Comparison of ENCODE assay signal across 8 cellular contexts in genomic region chr1:183417691-183418491, GRCh38. TPM values are rescaled to one million over a fixed set of nuclear protein-coding genes. Genes with fewer than 3 reads are reported as not detected.
DNase-seq lines count a peak whose midpoint lies in the region; ATAC-seq and TF ChIP-seq lines count a peak whose summit lies in the region.

NMNAT2 (minus strand) TSS chr1:183418380; CDS start chr1:183418267, 113 bp downstream.

- peak; percentile 56 to 59 for ATAC-seq in upper lobe of left lung (ENCODE audit: low FRiP score in 2 of 2)
- ATAC-seq in mucosa of descending colon, result no peak

- H3K18ac ChIP-seq in mesenchymal stem cell (ENCODE audit: low read depth in 1 of 2, low read length in 2 of 2), result no peak within 1 kb of the TSS

- H3K4me1 Mint-ChIP-seq in dendritic cell treated with granulocyte-macrophage colony-stimulating factor and Interleukin-4, amounts not matched to agents 40 ng/mL and 50 ng/mL, for 4 days (ENCODE audit: low read depth), result peaks cover 30% of the 10 kb centered on the region

- no peak within 1 kb of the TSS for H3K14ac ChIP-seq in mesenchymal stem cell (ENCODE audit: low read length in 2 of 2)

- no peaks in the 10 kb centered on the region for H3K9me3 Mint-ChIP-seq in dendritic cell treated with granulocyte-macrophage colony-stimulating factor and Interleukin-4, amounts not matched to agents 40 ng/mL and 50 ng/mL, for 4 days

- H3K27me3 ChIP-seq in mesenchymal stem cell (ENCODE audit: control insufficient read depth in 1 of 2, insufficient read depth in 1 of 2, low read length in 2 of 2) (peaks cover 63 to 74% of the 10 kb centered on the region in 2 experiments), upper lobe of left lung (peaks cover 0 to 26% (median 11%) of the 10 kb centered on the region in 4 donors)

- H3K27ac Mint-ChIP-seq in dendritic cell treated with granulocyte-macrophage colony-stimulating factor and Interleukin-4, amounts not matched to agents 40 ng/mL and 50 ng/mL, for 4 days, result no peak within 1 kb of the TSS

- peak within 1 kb of the TSS; percentile 59 for H3K4me2 ChIP-seq in mesenchymal stem cell (ENCODE audit: low read length, poor library complexity, severe bottlenecking)

- peaks cover 65% of the 10 kb centered on the region for H3K27me3 Mint-ChIP-seq in dendritic cell treated with granulocyte-macrophage colony-stimulating factor and Interleukin-4, amounts not matched to agents 40 ng/mL and 50 ng/mL, for 4 days

- H3K9ac ChIP-seq in mesenchymal stem cell (ENCODE audit: low read length), result no peak within 1 kb of the TSS

- no peak within 1 kb of the TSS for H4K91ac ChIP-seq in mesenchymal stem cell (ENCODE audit: low read length)

- H3K9me3 ChIP-seq in mesenchymal stem cell (ENCODE audit: control insufficient read depth, low read length), result no peaks in the 10 kb centered on the region
- no peaks in the 10 kb centered on the region for H3K9me3 ChIP-seq in upper lobe of left lung
- no peaks in the 10 kb centered on the region for H3K9me3 ChIP-seq in mucosa of descending colon

- H2AK5ac ChIP-seq in mesenchymal stem cell (ENCODE audit: low read length, severe bottlenecking), result no peak within 1 kb of the TSS

- H3K4me3 Mint-ChIP-seq in dendritic cell treated with granulocyte-macrophage colony-stimulating factor and Interleukin-4, amounts not matched to agents 40 ng/mL and 50 ng/mL, for 4 days, result peak within 1 kb of the TSS; percentile 40

- H3K36me3 ChIP-seq in mesenchymal stem cell (ENCODE audit: control insufficient read depth in 1 of 2, insufficient read depth in 2 of 2, low read depth in 1 of 2, low read length in 2 of 2), result no peaks in the 10 kb centered on the region
- no peaks in the 10 kb centered on the region for H3K36me3 ChIP-seq in upper lobe of left lung
- H3K36me3 ChIP-seq in mucosa of descending colon (ENCODE audit: low read depth), result no peaks in the 10 kb centered on the region

- H2AFZ ChIP-seq in mesenchymal stem cell (ENCODE audit: low read depth, low read length), result no peak within 1 kb of the TSS

- no peaks in the 10 kb centered on the region for H3K79me1 ChIP-seq in mesenchymal stem cell (replicated peaks; ENCODE audit: low read length, poor library complexity, severe bottlenecking)

- H3K4ac ChIP-seq in mesenchymal stem cell (ENCODE audit: low read depth in 1 of 2, low read length in 2 of 2), result peak within 1 kb of the TSS in 1 of 2 experiments; percentile 6

- in situ Hi-C loops in G401 (cut with HindIII; ENCODE audit: low sequenced_read_pairs), result no loop called here

- intact Hi-C loops in dendritic cell treated with granulocyte-macrophage colony-stimulating factor and Interleukin-4, amounts not matched to agents 40 ng/mL and 50 ng/mL, for 4 days (cut with micrococcal nuclease), result loop anchor here (2.0 kb wide), 1 partner anchor 51 kb away; no protein-coding TSS in a partner anchor
- intact Hi-C loops in mucosa of descending colon (cut with DNase I, micrococcal nuclease), result no loop called here

- H3K27ac ChIP-seq in mesenchymal stem cell (ENCODE audit: low read length, poor library complexity, severe bottlenecking), result no peak within 1 kb of the TSS
- no peak within 1 kb of the TSS for H3K27ac ChIP-seq in upper lobe of left lung

- no peaks in the 10 kb centered on the region for H3K36me3 Mint-ChIP-seq in dendritic cell treated with granulocyte-macrophage colony-stimulating factor and Interleukin-4, amounts not matched to agents 40 ng/mL and 50 ng/mL, for 4 days (ENCODE audit: low read depth)

- DNase-seq in G401 (ENCODE audit: low spot score), result peak; percentile 92
- DNase-seq in NCI-H446 (lab: John Stamatoyannopoulos, UW), result peak; percentile 47 to 62
- DNase-seq in mesenchymal stem cell, result peak; percentile 26
- peak in 1 of 2 donors; percentile 66 for DNase-seq in upper lobe of left lung
- DNase-seq in epidermal melanocyte (ENCODE audit: insufficient read length, low spot score), result no peak
- DNase-seq in stimulated activated naive CD4-positive, alpha-beta T cell treated with Interleukin-2 at 50 U/mL for 16 hours (lab: John Stamatoyannopoulos, UW), result no peak
- no peak for DNase-seq in mucosa of descending colon

- no peak within 1 kb of the TSS for H2BK120ac ChIP-seq in mesenchymal stem cell (ENCODE audit: low read depth, low read length)

- peak within 1 kb of the TSS in 1 of 2 experiments; percentile 75 for H3K4me3 ChIP-seq in mesenchymal stem cell (ENCODE audit: insufficient read depth in 1 of 2, low read depth in 1 of 2, low read length in 2 of 2)
- peak within 1 kb of the TSS in 3 of 4 donors; percentile 9 to 28 (median 22) for H3K4me3 ChIP-seq in upper lobe of left lung
- H3K4me3 ChIP-seq in mucosa of descending colon, result no peak within 1 kb of the TSS

- H2BK5ac ChIP-seq in mesenchymal stem cell (ENCODE audit: low read depth, low read length, poor library complexity, severe bottlenecking), result no peak within 1 kb of the TSS

- H3K4me1 ChIP-seq in mesenchymal stem cell (ENCODE audit: control insufficient read depth, insufficient read depth, low read depth, low read length) (peaks cover 16% of the 10 kb centered on the region), upper lobe of left lung (peaks cover 18 to 25% (median 19%) of the 10 kb centered on the region in 4 donors), mucosa of descending colon (ENCODE audit: low read depth) (peaks cover 6% of the 10 kb centered on the region)

- no peak for TF ChIP-seq POLR2A in upper lobe of left lung (IDR thresholded peaks at IDR 0.05)

- WGBS in mesenchymal stem cell, result 1% methylated on average over 52 of the region's 52 CpGs
- WGBS in upper lobe of left lung, 2 donors, result 2 to 5% methylated on average over 36 to 41 of the region's 52 CpGs

- TF ChIP-seq CTCF in upper lobe of left lung (IDR thresholded peaks at IDR 0.05) (no peak), mucosa of descending colon (IDR thresholded peaks at IDR 0.05) (no peak)

- no peak within 1 kb of the TSS for H4K8ac ChIP-seq in mesenchymal stem cell (ENCODE audit: low read length)

- no peak within 1 kb of the TSS for H3K23ac ChIP-seq in mesenchymal stem cell (ENCODE audit: low read length in 2 of 2)

- no peak for TF ChIP-seq EP300 in upper lobe of left lung (IDR thresholded peaks at IDR 0.05)

- H2BK12ac ChIP-seq in mesenchymal stem cell (ENCODE audit: low read length in 2 of 2), result no peak within 1 kb of the TSS

- H2BK15ac ChIP-seq in mesenchymal stem cell (ENCODE audit: low read depth, poor library complexity, severe bottlenecking), result no peak within 1 kb of the TSS

RNA-seq across cellular contexts. Expression of gene NMNAT2, which starts in this region (rescaled TPM):
- 0.27 and 0.62 TPM in 2 replicates for total RNA-seq in G401 (2014; rRNA removed; shearing (Covaris generic))
- polyA plus RNA-seq in mesenchymal stem cell (2013, experiment 1 of 2), result 1.5 TPM
- 0.86 TPM for polyA plus RNA-seq in mesenchymal stem cell (2013, experiment 2 of 2)
- under 1 TPM in 4 of 6 donors, not detected in 2; 0.13 to 0.72 (median 0.17) TPM for total RNA-seq in upper lobe of left lung
- 1 to 10 TPM in 1 of 3 donors, under 1 TPM in 2; 0.29 to 3.6 (median 0.87) TPM for total RNA-seq in mucosa of descending colon

Comparison
In these comparisons a context has a peak if more than half of its experiments do, and no peak if none do; other contexts are left out.
1. Peak in DNase-seq in G401; RNA of the gene not detected or under 1 TPM.
2. Peak in ATAC-seq and H3K4me3 ChIP-seq in upper lobe of left lung; RNA of the gene not detected or under 1 TPM.
3. DNase-seq: peak in NCI-H446 (2 of 2) and mesenchymal stem cell (single experiment); none in epidermal melanocyte (single experiment), stimulated activated naive CD4-positive, alpha-beta T cell treated with Interleukin-2 at 50 U/mL for 16 hours (single experiment) and mucosa of descending colon (0 of 3).